16 cellular contexts compared by ENCODE assay signal in genomic region chr11:34380696-34381095, GRCh38. TPM values are rescaled to one million over a fixed set of nuclear protein-coding genes. Genes with fewer than 3 reads are reported as not detected.
DNase-seq lines count a peak whose midpoint lies in the region; ATAC-seq, FAIRE-seq and TF ChIP-seq lines count a peak whose summit lies in the region.
"Had no signal": no experiment of that assay in that cellular context is flagged by ENCODE, and none has a peak within 500 bp of the region (broad histone marks: within the 10 kb centered on the region; RNA-seq: fewer than 3 reads in every experiment).

No MANE protein-coding gene starts in this region.

- intact Hi-C loops in Panc1 (cut with micrococcal nuclease; ENCODE audit: unreplicated experiment) (no loop called here), Right ventricle myocardium superior (cut with DNase I) (no loop called here)
- intact Hi-C loops in CD4-positive, alpha-beta memory T cell (cut with micrococcal nuclease) = no loop called here

- H3K27me3 ChIP-seq in Panc1 (ENCODE audit: control insufficient read depth, insufficient read depth, low read length) = no peaks in the 10 kb centered on the region
- H3K27me3 ChIP-seq in CD4-positive, alpha-beta memory T cell (ENCODE audit: insufficient read depth, low read length) = no peaks in the 10 kb centered on the region
- H3K27me3 ChIP-seq: ascending aorta, pancreas, suprapubic skin had no signal

- TF ChIP-seq CTCF in Panc1 (IDR thresholded peaks at IDR 0.05) (no peak), epithelial cell of esophagus (IDR thresholded peaks at IDR 0.05; ENCODE audit: insufficient read depth, low read depth, low read length, missing control alignments) (no peak)

- H3K4me3 Mint-ChIP-seq in activated T-cell treated with anti-CD3 and anti-CD28 coated beads, Interleukin-2, amount 50 U/mL, for 72 hours = no peak overlapping the region
- no peak overlapping the region for H3K4me3 Mint-ChIP-seq in CD4-positive, alpha-beta memory T cell
- H3K4me3 Mint-ChIP-seq: immature natural killer cell had no signal

- peaks cover 10 to 16% of the 10 kb centered on the region in 2 donors for H3K36me3 Mint-ChIP-seq in activated T-cell treated with anti-CD3 and anti-CD28 coated beads, Interleukin-2, amount 50 U/mL, for 72 hours (ENCODE audit: insufficient read depth in 2 of 2)
- H3K36me3 Mint-ChIP-seq in CD4-positive, alpha-beta memory T cell = peaks cover 7 to 9% of the 10 kb centered on the region in 2 donors

- H3K4me1 ChIP-seq in Panc1 (ENCODE audit: control insufficient read depth, insufficient read depth, low read length) = peaks cover 20% of the 10 kb centered on the region
- H3K4me1 ChIP-seq in CD4-positive, alpha-beta memory T cell (ENCODE audit: insufficient read depth, low read length) = no peaks in the 10 kb centered on the region
- H3K4me1 ChIP-seq: ascending aorta, pancreas, suprapubic skin had no signal

- POLR2A ChIA-PET in Panc1 (lab: Charles Lee) = interaction anchor here (0.7 kb wide), 1 partner anchor 86 kb away, joined by 5 read pairs; no protein-coding TSS in a partner anchor
- POLR2A ChIA-PET in CD4-positive, alpha-beta memory T cell (lab: Charles Lee; ENCODE audit: partially characterized antibody) = no interaction called here

- FAIRE-seq in urothelium cell line (lab: Jason Lieb, UNC) = peak; percentile 90
- FAIRE-seq: pancreas had no signal

- peaks cover 24% of the 10 kb centered on the region for H3K27me3 Mint-ChIP-seq in activated T-cell treated with anti-CD3 and anti-CD28 coated beads, Interleukin-2, amount 50 U/mL, for 72 hours (ENCODE audit: low read depth)
- H3K27me3 Mint-ChIP-seq in CD4-positive, alpha-beta memory T cell = peaks cover 2 to 13% of the 10 kb centered on the region in 2 donors

- ATAC-seq in activated T-cell treated with anti-CD3 and anti-CD28 coated beads, Interleukin-2, amount 50 U/mL, for 72 hours (replicated peaks in 1 of 2) = peak; percentile 55 to 77
- ATAC-seq in Panc1 (peak; percentile 83), Right ventricle myocardium superior (ENCODE audit: poor library complexity) (no peak)
- ATAC-seq: pancreas had no signal

- CTCF ChIA-PET in Panc1 (lab: Charles Lee) = interaction anchor here (0.5 kb wide), 1 partner anchor 60 kb away, joined by 3 read pairs; no protein-coding TSS in a partner anchor
- CTCF ChIA-PET in CD4-positive, alpha-beta memory T cell (lab: Charles Lee; ENCODE audit: partially characterized antibody) = interaction anchor here (0.7 kb wide), 1 partner anchor 14 kb away, joined by 3 read pairs; no protein-coding TSS in a partner anchor

- DNase-seq in activated T-cell treated with anti-CD3 and anti-CD28 coated beads, Interleukin-2, amount 50 U/mL, for 72 hours = no peak
- DNase-seq in activated T-cell treated with anti-CD3 and anti-CD28 coated beads for 4 hours (no peak), Panc1 (ENCODE audit: low read depth, low spot score) (peak; percentile 76), epithelial cell of esophagus (ENCODE audit: low read depth) (peak; percentile 88), urothelium cell line (ENCODE audit: low spot score) (peak; percentile 39), Right ventricle myocardium superior (no peak), OCI-M1 (lab: John Stamatoyannopoulos, UW) (no peak)
- DNase-seq in CD4-positive, alpha-beta memory T cell = no peak
- DNase-seq: activated CD4-positive, alpha-beta T cell treated with anti-CD3 and anti-CD28 coated beads, Interleukin-2, amount 50 U/mL, for 48 hours; immature natural killer cell; NCI-H187 treated with DMSO at 0.1 percent for 48 hours; NCI-H524 treated with DMSO at 0.1 percent for 48 hours; pancreas; SHP77 had no signal

- H3K4me3 ChIP-seq in Panc1 (ENCODE audit: low read depth in 2 of 2, low read length in 2 of 2) = no peak overlapping the region
- no peak overlapping the region for H3K4me3 ChIP-seq in epithelial cell of esophagus (ENCODE audit: low read length)
- H3K4me3 ChIP-seq in CD4-positive, alpha-beta memory T cell (ENCODE audit: low read length in 2 of 2) = no peak overlapping the region
- H3K4me3 ChIP-seq: ascending aorta, pancreas, suprapubic skin had no signal

- in situ Hi-C loops in Panc1 (cut with HindIII; ENCODE audit: low pct_unique_long_range_greater_than_20kb, low sequenced_read_pairs) = no loop called here

- peaks cover 6% of the 10 kb centered on the region for H3K4me1 Mint-ChIP-seq in activated T-cell treated with anti-CD3 and anti-CD28 coated beads, Interleukin-2, amount 50 U/mL, for 72 hours (ENCODE audit: low read depth)
- no peaks in the 10 kb centered on the region for H3K4me1 Mint-ChIP-seq in CD4-positive, alpha-beta memory T cell

- no peak overlapping the region for H3K27ac Mint-ChIP-seq in activated T-cell treated with anti-CD3 and anti-CD28 coated beads, Interleukin-2, amount 50 U/mL, for 72 hours
- peak overlapping the region in 1 of 7 donors; percentile 15 for H3K27ac Mint-ChIP-seq in CD4-positive, alpha-beta memory T cell
- H3K27ac Mint-ChIP-seq: immature natural killer cell had no signal

- peak overlapping the region; percentile 79; the same call in 1 of the 2 replicates for H3K27ac ChIP-seq in Panc1 (ENCODE audit: low read length)
- H3K27ac ChIP-seq in CD4-positive, alpha-beta memory T cell (ENCODE audit: low read depth, low read length) = no peak overlapping the region
- H3K27ac ChIP-seq: ascending aorta, pancreas, suprapubic skin had no signal

- H3K36me3 ChIP-seq in Panc1 (ENCODE audit: control insufficient read depth, insufficient read depth, low read length) = no peaks in the 10 kb centered on the region
- H3K36me3 ChIP-seq in CD4-positive, alpha-beta memory T cell (ENCODE audit: insufficient read depth, low read length) = no peaks in the 10 kb centered on the region
- H3K36me3 ChIP-seq: ascending aorta, pancreas, suprapubic skin had no signal

- H3K9me3 ChIP-seq in Panc1 (ENCODE audit: control insufficient read depth, insufficient read depth, low read depth, low read length) = peaks cover 27% of the 10 kb centered on the region; the same call in 1 of the 2 replicates
- H3K9me3 ChIP-seq in CD4-positive, alpha-beta memory T cell (ENCODE audit: control insufficient read depth in 1 of 2, low read length in 2 of 2) = peaks cover 0 to 8% of the 10 kb centered on the region in 2 donors
- H3K9me3 ChIP-seq: pancreas had no signal

- no TSS peak for BruUV-seq in Panc1 (replicated peaks; lab: Mats Ljungman, UMichigan)

- H3K9me3 Mint-ChIP-seq in activated T-cell treated with anti-CD3 and anti-CD28 coated beads, Interleukin-2, amount 50 U/mL, for 72 hours = peaks cover 4 to 6% of the 10 kb centered on the region in 2 donors
- H3K9me3 Mint-ChIP-seq in CD4-positive, alpha-beta memory T cell = peaks cover 3 to 30% (median 26%) of the 10 kb centered on the region in 8 donors

RNA-seq across cellular contexts. Expression of gene ABTB2, which starts 22.9 kb away (rescaled TPM):
- 1 to 10 TPM; 2.2 to 5.6 TPM for total RNA-seq in activated T-cell treated with anti-CD3 and anti-CD28 coated beads, Interleukin-2, amount 50 U/mL, for 72 hours
- total RNA-seq in Panc1 (2021; ENCODE audit: unreplicated experiment) (22.7 TPM), Right ventricle myocardium superior (15.9 TPM)
- 24.9 TPM for polyA plus RNA-seq in Panc1 (2012; ENCODE audit: insufficient read length)
- total RNA-seq in CD4-positive, alpha-beta memory T cell = under 1 TPM; 0.35 to 0.39 TPM
- not detected for polyA plus RNA-seq in CD4-positive, alpha-beta memory T cell

RNA-seq across cellular contexts. Expression of gene CAT, which starts 58.0 kb away (rescaled TPM):
- total RNA-seq in activated T-cell treated with anti-CD3 and anti-CD28 coated beads, Interleukin-2, amount 50 U/mL, for 72 hours = 10 to 100 TPM; 26.2 to 36.0 TPM
- 65.9 TPM for total RNA-seq in Panc1 (2021; ENCODE audit: unreplicated experiment)
- polyA plus RNA-seq in Panc1 (2012; ENCODE audit: insufficient read length) = 71.5 TPM
- 135 TPM for total RNA-seq in Right ventricle myocardium superior
- 10 to 100 TPM; 35.1 to 38.4 TPM for total RNA-seq in CD4-positive, alpha-beta memory T cell
- 100 to 1,000 TPM in 1 of 2 donors, 10 to 100 TPM in 1; 81.1 to 156 TPM for polyA plus RNA-seq in CD4-positive, alpha-beta memory T cell

Comparison
In these comparisons a context has a peak if more than half of its experiments do, and no peak if none do; other contexts are left out.
1. DNase-seq: peak in Panc1 (single experiment), epithelial cell of esophagus (single experiment) and urothelium cell line (single experiment); none in activated T-cell treated with anti-CD3 and anti-CD28 coated beads, Interleukin-2, amount 50 U/mL, for 72 hours (0 of 2), activated T-cell treated with anti-CD3 and anti-CD28 coated beads for 4 hours (single experiment), Right ventricle myocardium superior (single experiment), OCI-M1 (single experiment) and CD4-positive, alpha-beta memory T cell (0 of 5).